8 cellular contexts compared by ENCODE assay signal in genomic region chr1:171373357-171374122, GRCh38. TPM values are rescaled to one million over a fixed set of nuclear protein-coding genes. Genes with fewer than 3 reads are reported as not detected.
DNase-seq lines count a peak whose midpoint lies in the region; ATAC-seq, FAIRE-seq and TF ChIP-seq lines count a peak whose summit lies in the region.
"Not testable (repeated sequence)": the region's sequence is repeated elsewhere in the genome, so short reads cannot be mapped to it uniquely, and the experiment has no call there.

No MANE protein-coding gene starts in this region.

- 34% methylated on average over 21 of the region's 32 CpGs for WGBS in A549 (ENCODE audit: missing lambda C conversion rate)

- H3K4me3 Mint-ChIP-seq in GM23338 = peak overlapping the region; percentile 26; the same call in 1 of the 3 replicates
- H3K4me3 Mint-ChIP-seq in WTC11 = peak overlapping the region; percentile 67
- peak overlapping the region; percentile 61 for H3K4me3 Mint-ChIP-seq in osteocyte (ENCODE audit: unreplicated experiment)

- not testable (repeated sequence) for TF ChIP-seq POLR2A in A549 (IDR thresholded peaks at IDR 0.05; ENCODE audit: low read length)

- H4K20me1 ChIP-seq in GM23338 (replicated peaks; ENCODE audit: insufficient read depth) = not testable (repeated sequence)

- not testable (repeated sequence) for H3K9me3 ChIP-seq in A549
- peaks cover 23% of the 10 kb centered on the region; the same call in 1 of the 2 replicates for H3K9me3 ChIP-seq in NT2/D1 (ENCODE audit: insufficient read depth, low read length)

- peak overlapping the region; percentile 49 for H3K4me3 ChIP-seq in A549
- H3K4me3 ChIP-seq in GM23338 = peak overlapping the region; percentile 42
- peak overlapping the region; percentile 5 for H3K4me3 ChIP-seq in NT2/D1 (ENCODE audit: insufficient read length, low read depth)

- H3K9me3 Mint-ChIP-seq in GM23338 (peaks cover 10% of the 10 kb centered on the region; the same call in 2 of the 3 replicates), WTC11 (peaks cover 17% of the 10 kb centered on the region)
- not testable (repeated sequence) for H3K9me3 Mint-ChIP-seq in osteocyte (ENCODE audit: unreplicated experiment)

- H3K27ac ChIP-seq in A549 (peak overlapping the region; percentile 54 to 57), GM23338 (ENCODE audit: low read depth) (peak overlapping the region; percentile 86; the same call in 1 of the 2 replicates)

- not testable (repeated sequence) for H3K9me2 ChIP-seq in GM23338 (ENCODE audit: insufficient read depth)

- not testable (repeated sequence) for TF ChIP-seq CTCF in A549 (IDR thresholded peaks at IDR 0.05); GM23338 (conservative IDR thresholded peaks at IDR 0.05; ENCODE audit: low read depth in 2 of 2); WTC11 (IDR thresholded peaks at IDR 0.05); osteocyte (IDR thresholded peaks at IDR 0.05)

- not testable (repeated sequence) for H3F3A ChIP-seq in GM23338 (replicated peaks; ENCODE audit: low read depth)

- CTCF ChIA-PET in A549 (lab: Yijun Ruan, JAX) = not testable (repeated sequence)
- CTCF ChIA-PET in WTC11 (lab: Charles Lee) = interaction anchor here (0.7 kb wide), 1 partner anchor 13 kb away, joined by 4 read pairs; no protein-coding TSS in a partner anchor

- FAIRE-seq in A549 (lab: Jason Lieb, UNC) = not testable (repeated sequence)

- TF ChIP-seq EP300 in A549 (IDR thresholded peaks at IDR 0.05) = not testable (repeated sequence)

- not testable (repeated sequence) for H3K4me1 Mint-ChIP-seq in GM23338; osteocyte (ENCODE audit: unreplicated experiment)
- H3K4me1 Mint-ChIP-seq in WTC11 = peaks cover 17% of the 10 kb centered on the region

- H3K4me2 ChIP-seq in A549 (peak overlapping the region; percentile 47), GM23338 (peak overlapping the region; percentile 38; the same call in 1 of the 2 replicates)

- H3K79me2 ChIP-seq in GM23338 (replicated peaks; ENCODE audit: insufficient read depth) = not testable (repeated sequence)

- not testable (repeated sequence) for DNase-seq in A549 (ENCODE audit: low read depth in 1 of 2, low spot score in 1 of 2); GM23338 (ENCODE audit: low spot score); NT2/D1 (ENCODE audit: low read depth, low spot score); WTC11 (ENCODE audit: low spot score); osteocyte (ENCODE audit: extremely low spot score, unreplicated experiment)
- DNase-seq in LoVo (ENCODE audit: low spot score) = peak; percentile 5
- DNase-seq in NCI-H2227 treated with DMSO at 0.1 percent for 48 hours (lab: John Stamatoyannopoulos, UW) = peak; percentile 24
- peak; percentile 0 for DNase-seq in iPS DF 4.7 (ENCODE audit: extremely low read depth, low spot score)

- peak overlapping the region; percentile 1 for H3K9ac ChIP-seq in NT2/D1 (ENCODE audit: insufficient read length, low read depth)

- H3K27me3 Mint-ChIP-seq in GM23338 (ENCODE audit: insufficient read depth, low read depth, poor library complexity); WTC11 (ENCODE audit: low read depth); osteocyte (ENCODE audit: unreplicated experiment): not testable (repeated sequence)

- TF ChIP-seq RAD21 in A549 (conservative IDR thresholded peaks at IDR 0.05 in 1 of 2, IDR thresholded peaks at IDR 0.05 in 1 of 2) = not testable (repeated sequence)

- H3K36me3 ChIP-seq in GM23338 (ENCODE audit: insufficient read depth); NT2/D1 (ENCODE audit: insufficient read depth, insufficient read length, low read length): not testable (repeated sequence)

- peak in 1 of 2 experiments; percentile 52; a peak in 3 of 6 replicates for ATAC-seq in A549
- not testable (repeated sequence) for ATAC-seq in GM23338, WTC11

- H2AFZ ChIP-seq in GM23338 = peak overlapping the region; percentile 88

- not testable (repeated sequence) for H3K27me3 ChIP-seq in GM23338 (ENCODE audit: insufficient read depth); NT2/D1 (ENCODE audit: insufficient read depth, insufficient read length)

- POLR2A ChIA-PET in A549 (lab: Yijun Ruan, JAX); WTC11 (lab: Charles Lee): not testable (repeated sequence)

- H3K36me3 Mint-ChIP-seq in GM23338 (ENCODE audit: low read depth) (peaks cover 11% of the 10 kb centered on the region; the same call in 2 of the 3 replicates), WTC11 (peaks cover 10% of the 10 kb centered on the region; the same call in 1 of the 2 replicates)
- H3K36me3 Mint-ChIP-seq in osteocyte (ENCODE audit: unreplicated experiment) = not testable (repeated sequence)

- not testable (repeated sequence) for H3K4me1 ChIP-seq in A549; GM23338 (ENCODE audit: insufficient read depth); NT2/D1 (ENCODE audit: insufficient read depth, insufficient read length)

- H3K27ac Mint-ChIP-seq in GM23338; osteocyte (ENCODE audit: unreplicated experiment): not testable (repeated sequence)
- H3K27ac Mint-ChIP-seq in WTC11 = peak overlapping the region; percentile 84; the same call in 1 of the 2 replicates

RNA-seq across cellular contexts. Expression of gene FMO4, which starts 59.6 kb away (rescaled TPM):
- polyA plus RNA-seq in A549 (2011; rRNA removed) (0.99 and 1.9 TPM in 2 replicates), A549 (2017; fragmentation: RNase III; extraction: RNeasy Plus Mini Kit Qiagen cat#74134 plus additional on column Dnase treatment) (0.32 to 0.66 TPM (median 0.43 TPM) in 3 replicates), GM23338 (2016; fragmentation: Nextera tagmentation; extraction: Ambion mirVana) (2.4 and 3.1 TPM in 2 replicates)
- polyA plus RNA-seq in A549 (2012; cell fraction: cytosol; rRNA removed) = 0.16 and 0.29 TPM in 2 replicates
- polyA plus RNA-seq in A549 (2012; cell fraction: nucleus; rRNA removed) = 0.13 and 0.22 TPM in 2 replicates
- 0.33 and 1.3 TPM in 2 replicates for polyA minus RNA-seq in A549 (2011; rRNA and poly(A)+ RNA removed)
- 1.0 and 3.4 TPM in 2 replicates for total RNA-seq in GM23338 (2014; rRNA removed; shearing (Covaris generic))
- total RNA-seq in WTC11 (2021) (1.8 to 3.8 TPM (median 3.6 TPM) in 3 replicates), osteocyte (4.0 and 4.1 TPM in 2 replicates)
